Comparison of ENCODE assay signal across 1 cellular context in the genomic region with DNA sequence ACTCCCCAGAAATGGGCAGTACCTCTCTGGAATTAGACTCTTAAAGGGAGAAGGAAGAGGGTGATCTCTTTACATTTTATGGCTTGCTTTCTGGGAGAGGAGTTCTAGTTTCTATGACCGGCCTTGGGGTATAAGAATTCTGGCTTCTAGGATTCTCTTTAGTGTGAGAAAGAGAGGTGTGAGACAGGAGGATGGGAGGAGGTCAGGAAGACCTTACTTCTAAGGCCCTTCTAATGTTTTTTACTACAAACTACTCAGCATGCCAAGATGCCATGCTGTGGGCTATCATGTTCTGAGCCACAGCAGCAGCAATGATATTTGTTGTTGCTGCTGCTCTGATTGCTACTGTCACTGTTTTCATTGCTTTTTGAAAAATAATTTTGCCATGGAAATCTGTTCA.
TF ChIP-seq lines count a peak whose summit lies in the region.

No MANE protein-coding gene starts in this region.

TF ChIP-seq in H1, 55 proteins besides CTCF, POLR2A, EP300 and RAD21:
- TF ChIP-seq RBBP5 (IDR thresholded peaks at IDR 0.05; ENCODE audit: borderline replicate concordance, low read depth, low read length): no peak
- TF ChIP-seq ZNF274 (IDR thresholded peaks at IDR 0.05; ENCODE audit: borderline replicate concordance, extremely low read depth, low read length): no peak
- TF ChIP-seq GTF2F1 (IDR thresholded peaks at IDR 0.05; ENCODE audit: borderline replicate concordance, low read depth, low read length): no peak
